ENCODE assay signal across 9 cellular contexts in genomic region chr4:21645776-21646175, GRCh38.
"Had no signal": no experiment of that assay in that cellular context is flagged by ENCODE, and none has a peak within 500 bp of the region (broad histone marks: within the 10 kb centered on the region; RNA-seq: fewer than 3 reads in every experiment).

No MANE protein-coding gene starts in this region.

- H3K9me3 ChIP-seq: HAP-1 had no signal

- H3K9ac ChIP-seq: GM23248 had no signal

- H3K4me2 ChIP-seq: GM23338 had no signal

- DNase-seq: GM23248, GOT3, H7, H9, HCEC 1CT, HFFc6 had no signal

- H3K36me3 ChIP-seq: HAP-1 had no signal

- H3K4me3 ChIP-seq: GM23248, GM23338, HAP-1 had no signal

- H2AFZ ChIP-seq: GM23248, GM23338 had no signal

- H3K27ac ChIP-seq: GM23248 had no signal

- H3K4me1 ChIP-seq: HAP-1 had no signal

- ATAC-seq: GM23338, HCT116 had no signal
